In genomic region chr11:120548682-120549209, GRCh38 we compare ENCODE assay signal across 1 cellular context.
TF ChIP-seq lines count a peak whose summit lies in the region.

No MANE protein-coding gene starts in this region.

TF ChIP-seq in IMR-90, 13 proteins besides CTCF, POLR2A, EP300 and RAD21 (continued from another document):
- TF ChIP-seq USF2 (IDR thresholded peaks at IDR 0.05; ENCODE audit: low read depth, low read length) (no peak), SMC3 (IDR thresholded peaks at IDR 0.05; ENCODE audit: low read depth, low read length) (no peak), CEBPB (IDR thresholded peaks at IDR 0.05; ENCODE audit: low read depth, low read length) (no peak), MXI1 (IDR thresholded peaks at IDR 0.05; ENCODE audit: borderline replicate concordance, low read depth, low read length) (no peak), NFE2L2 (IDR thresholded peaks at IDR 0.05; ENCODE audit: low read depth, low read length) (no peak), RFX5 (IDR thresholded peaks at IDR 0.05; ENCODE audit: low read depth, low read length) (no peak), RCOR1 (IDR thresholded peaks at IDR 0.05; ENCODE audit: insufficient replicate concordance, low read length) (no peak)
